ENCODE assay signal across 1 cellular context in the genomic region with DNA sequence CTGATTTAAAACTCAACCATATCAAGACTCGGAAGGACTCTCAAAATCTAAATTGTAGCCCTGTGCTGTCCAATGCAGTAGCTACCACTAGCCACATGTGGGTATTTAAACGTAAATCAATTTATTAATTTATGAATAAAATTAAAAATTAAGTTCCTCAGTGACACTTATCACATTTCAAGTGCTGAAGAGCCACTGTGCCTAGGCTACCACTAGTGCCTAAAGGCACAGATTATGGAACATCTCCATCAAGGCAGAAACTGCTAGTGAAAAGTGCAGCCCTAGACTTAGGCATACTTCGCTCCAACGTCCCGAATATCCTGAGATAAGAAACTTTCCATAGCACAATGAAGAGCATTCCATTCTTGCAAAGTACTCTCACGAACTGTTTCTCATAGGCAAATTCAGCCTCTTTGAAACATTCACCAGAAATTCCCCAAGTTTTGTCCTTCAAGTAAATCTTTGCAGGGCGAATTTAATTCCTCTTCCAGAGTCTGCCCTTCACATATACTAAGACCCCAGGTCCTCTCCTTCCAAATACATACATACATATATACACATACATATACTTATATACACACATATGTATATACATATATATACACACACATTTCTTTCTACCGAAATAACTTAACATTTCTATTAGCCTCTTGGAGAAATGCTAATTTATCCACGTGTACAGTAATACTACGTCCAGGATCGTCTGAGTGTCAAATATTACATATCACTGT.
A peak's percentile ranks its signal among the peaks of the same experiment; 100 is the strongest.
TF ChIP-seq lines count a peak whose summit lies in the region.

No MANE protein-coding gene starts in this region.

TF ChIP-seq in K562, 482 proteins besides CTCF, POLR2A, EP300 and RAD21:
- no peak for TF ChIP-seq CBFB (CRISPR knock-in tag; IDR thresholded peaks at IDR 0.05)
- TF ChIP-seq, protein P1, sequence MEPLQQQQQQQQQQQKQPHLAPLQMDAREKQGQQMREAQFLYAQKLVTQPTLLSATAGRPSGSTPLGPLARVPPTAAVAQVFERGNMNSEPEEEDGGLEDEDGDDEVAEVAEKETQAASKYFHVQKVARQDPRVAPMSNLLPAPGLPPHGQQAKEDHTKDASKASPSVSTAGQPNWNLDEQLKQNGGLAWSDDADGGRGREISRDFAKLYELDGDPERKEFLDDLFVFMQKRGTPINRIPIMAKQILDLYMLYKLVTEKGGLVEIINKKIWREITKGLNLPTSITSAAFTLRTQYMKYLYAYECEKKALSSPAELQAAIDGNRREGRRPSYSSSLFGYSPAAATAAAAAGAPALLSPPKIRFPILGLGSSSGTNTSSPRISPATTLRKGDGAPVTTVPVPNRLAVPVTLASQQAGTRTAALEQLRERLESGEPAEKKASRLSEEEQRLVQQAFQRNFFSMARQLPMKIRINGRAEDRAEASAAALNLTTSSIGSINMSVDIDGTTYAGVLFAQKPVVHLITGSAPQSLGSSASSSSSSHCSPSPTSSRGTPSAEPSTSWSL (CRISPR knock-in tag; IDR thresholded peaks at IDR 0.05; ENCODE audit: borderline replicate concordance), result no peak
- TF ChIP-seq, protein P2, sequence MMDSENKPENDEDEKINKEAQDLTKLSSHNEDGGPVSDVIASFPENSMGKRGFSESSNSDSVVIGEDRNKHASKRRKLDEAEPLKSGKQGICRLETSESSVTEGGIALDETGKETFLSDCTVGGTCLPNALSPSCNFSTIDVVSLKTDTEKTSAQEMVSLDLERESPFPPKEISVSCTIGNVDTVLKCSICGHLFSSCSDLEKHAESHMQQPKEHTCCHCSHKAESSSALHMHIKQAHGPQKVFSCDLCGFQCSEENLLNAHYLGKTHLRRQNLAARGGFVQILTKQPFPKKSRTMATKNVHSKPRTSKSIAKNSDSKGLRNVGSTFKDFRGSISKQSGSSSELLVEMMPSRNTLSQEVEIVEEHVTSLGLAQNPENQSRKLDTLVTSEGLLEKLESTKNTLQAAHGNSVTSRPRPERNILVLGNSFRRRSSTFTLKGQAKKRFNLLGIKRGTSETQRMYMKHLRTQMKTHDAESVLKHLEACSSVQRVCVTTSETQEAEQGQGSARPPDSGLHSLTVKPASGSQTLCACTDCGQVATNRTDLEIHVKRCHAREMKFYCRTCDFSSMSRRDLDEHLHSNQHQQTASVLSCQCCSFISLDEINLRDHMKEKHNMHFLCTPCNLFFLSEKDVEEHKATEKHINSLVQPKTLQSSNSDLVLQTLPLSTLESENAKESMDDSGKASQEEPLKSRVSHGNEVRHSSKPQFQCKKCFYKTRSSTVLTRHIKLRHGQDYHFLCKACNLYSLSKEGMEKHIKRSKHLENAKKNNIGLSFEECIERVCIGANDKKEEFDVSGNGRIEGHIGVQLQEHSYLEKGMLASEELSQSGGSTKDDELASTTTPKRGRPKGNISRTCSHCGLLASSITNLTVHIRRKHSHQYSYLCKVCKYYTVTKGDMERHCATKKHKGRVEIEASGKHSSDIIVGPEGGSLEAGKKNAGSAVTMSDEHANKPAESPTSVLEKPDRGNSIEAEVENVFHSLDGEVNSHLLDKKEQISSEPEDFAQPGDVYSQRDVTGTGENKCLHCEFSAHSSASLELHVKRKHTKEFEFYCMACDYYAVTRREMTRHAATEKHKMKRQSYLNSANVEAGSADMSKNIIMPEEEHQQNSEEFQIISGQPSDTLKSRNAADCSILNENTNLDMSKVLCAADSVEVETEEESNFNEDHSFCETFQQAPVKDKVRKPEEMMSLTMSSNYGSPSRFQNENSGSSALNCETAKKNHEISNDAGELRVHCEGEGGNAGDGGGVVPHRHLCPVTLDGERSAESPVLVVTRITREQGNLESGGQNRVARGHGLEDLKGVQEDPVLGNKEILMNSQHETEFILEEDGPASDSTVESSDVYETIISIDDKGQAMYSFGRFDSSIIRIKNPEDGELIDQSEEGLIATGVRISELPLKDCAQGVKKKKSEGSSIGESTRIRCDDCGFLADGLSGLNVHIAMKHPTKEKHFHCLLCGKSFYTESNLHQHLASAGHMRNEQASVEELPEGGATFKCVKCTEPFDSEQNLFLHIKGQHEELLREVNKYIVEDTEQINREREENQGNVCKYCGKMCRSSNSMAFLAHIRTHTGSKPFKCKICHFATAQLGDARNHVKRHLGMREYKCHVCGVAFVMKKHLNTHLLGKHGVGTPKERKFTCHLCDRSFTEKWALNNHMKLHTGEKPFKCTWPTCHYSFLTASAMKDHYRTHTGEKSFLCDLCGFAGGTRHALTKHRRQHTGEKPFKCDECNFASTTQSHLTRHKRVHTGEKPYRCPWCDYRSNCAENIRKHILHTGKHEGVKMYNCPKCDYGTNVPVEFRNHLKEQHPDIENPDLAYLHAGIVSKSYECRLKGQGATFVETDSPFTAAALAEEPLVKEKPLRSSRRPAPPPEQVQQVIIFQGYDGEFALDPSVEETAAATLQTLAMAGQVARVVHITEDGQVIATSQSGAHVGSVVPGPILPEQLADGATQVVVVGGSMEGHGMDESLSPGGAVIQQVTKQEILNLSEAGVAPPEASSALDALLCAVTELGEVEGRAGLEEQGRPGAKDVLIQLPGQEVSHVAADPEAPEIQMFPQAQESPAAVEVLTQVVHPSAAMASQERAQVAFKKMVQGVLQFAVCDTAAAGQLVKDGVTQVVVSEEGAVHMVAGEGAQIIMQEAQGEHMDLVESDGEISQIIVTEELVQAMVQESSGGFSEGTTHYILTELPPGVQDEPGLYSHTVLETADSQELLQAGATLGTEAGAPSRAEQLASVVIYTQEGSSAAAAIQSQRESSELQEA (IDR thresholded peaks at IDR 0.05; ENCODE audit: low read depth), result no peak
- TF ChIP-seq HDAC2 (IDR thresholded peaks at IDR 0.05), result 0 out of 2 replicates have a peak, but pooled peaks have one; percentile 5
- no peak for TF ChIP-seq DMBX1 (CRISPR knock-in tag; IDR thresholded peaks at IDR 0.05; ENCODE audit: borderline replicate concordance)
- TF ChIP-seq ZNF75A (CRISPR knock-in tag; IDR thresholded peaks at IDR 0.05), result no peak
- no peak for TF ChIP-seq HDGF (IDR thresholded peaks at IDR 0.05)
- no peak for TF ChIP-seq ZNF644 (tag; IDR thresholded peaks at IDR 0.05; ENCODE audit: low read depth)
- TF ChIP-seq, protein P3, sequence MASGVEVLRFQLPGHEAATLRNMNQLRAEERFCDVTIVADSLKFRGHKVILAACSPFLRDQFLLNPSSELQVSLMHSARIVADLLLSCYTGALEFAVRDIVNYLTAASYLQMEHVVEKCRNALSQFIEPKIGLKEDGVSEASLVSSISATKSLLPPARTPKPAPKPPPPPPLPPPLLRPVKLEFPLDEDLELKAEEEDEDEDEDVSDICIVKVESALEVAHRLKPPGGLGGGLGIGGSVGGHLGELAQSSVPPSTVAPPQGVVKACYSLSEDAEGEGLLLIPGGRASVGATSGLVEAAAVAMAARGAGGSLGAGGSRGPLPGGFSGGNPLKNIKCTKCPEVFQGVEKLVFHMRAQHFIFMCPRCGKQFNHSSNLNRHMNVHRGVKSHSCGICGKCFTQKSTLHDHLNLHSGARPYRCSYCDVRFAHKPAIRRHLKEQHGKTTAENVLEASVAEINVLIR (CRISPR knock-in tag; IDR thresholded peaks at IDR 0.05), result no peak
- TF ChIP-seq, protein P4, sequence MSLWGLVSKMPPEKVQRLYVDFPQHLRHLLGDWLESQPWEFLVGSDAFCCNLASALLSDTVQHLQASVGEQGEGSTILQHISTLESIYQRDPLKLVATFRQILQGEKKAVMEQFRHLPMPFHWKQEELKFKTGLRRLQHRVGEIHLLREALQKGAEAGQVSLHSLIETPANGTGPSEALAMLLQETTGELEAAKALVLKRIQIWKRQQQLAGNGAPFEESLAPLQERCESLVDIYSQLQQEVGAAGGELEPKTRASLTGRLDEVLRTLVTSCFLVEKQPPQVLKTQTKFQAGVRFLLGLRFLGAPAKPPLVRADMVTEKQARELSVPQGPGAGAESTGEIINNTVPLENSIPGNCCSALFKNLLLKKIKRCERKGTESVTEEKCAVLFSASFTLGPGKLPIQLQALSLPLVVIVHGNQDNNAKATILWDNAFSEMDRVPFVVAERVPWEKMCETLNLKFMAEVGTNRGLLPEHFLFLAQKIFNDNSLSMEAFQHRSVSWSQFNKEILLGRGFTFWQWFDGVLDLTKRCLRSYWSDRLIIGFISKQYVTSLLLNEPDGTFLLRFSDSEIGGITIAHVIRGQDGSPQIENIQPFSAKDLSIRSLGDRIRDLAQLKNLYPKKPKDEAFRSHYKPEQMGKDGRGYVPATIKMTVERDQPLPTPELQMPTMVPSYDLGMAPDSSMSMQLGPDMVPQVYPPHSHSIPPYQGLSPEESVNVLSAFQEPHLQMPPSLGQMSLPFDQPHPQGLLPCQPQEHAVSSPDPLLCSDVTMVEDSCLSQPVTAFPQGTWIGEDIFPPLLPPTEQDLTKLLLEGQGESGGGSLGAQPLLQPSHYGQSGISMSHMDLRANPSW (CRISPR knock-in tag; IDR thresholded peaks at IDR 0.05), result 0 out of 2 replicates have a peak, but pooled peaks have one; percentile 14
